In the genomic region with DNA sequence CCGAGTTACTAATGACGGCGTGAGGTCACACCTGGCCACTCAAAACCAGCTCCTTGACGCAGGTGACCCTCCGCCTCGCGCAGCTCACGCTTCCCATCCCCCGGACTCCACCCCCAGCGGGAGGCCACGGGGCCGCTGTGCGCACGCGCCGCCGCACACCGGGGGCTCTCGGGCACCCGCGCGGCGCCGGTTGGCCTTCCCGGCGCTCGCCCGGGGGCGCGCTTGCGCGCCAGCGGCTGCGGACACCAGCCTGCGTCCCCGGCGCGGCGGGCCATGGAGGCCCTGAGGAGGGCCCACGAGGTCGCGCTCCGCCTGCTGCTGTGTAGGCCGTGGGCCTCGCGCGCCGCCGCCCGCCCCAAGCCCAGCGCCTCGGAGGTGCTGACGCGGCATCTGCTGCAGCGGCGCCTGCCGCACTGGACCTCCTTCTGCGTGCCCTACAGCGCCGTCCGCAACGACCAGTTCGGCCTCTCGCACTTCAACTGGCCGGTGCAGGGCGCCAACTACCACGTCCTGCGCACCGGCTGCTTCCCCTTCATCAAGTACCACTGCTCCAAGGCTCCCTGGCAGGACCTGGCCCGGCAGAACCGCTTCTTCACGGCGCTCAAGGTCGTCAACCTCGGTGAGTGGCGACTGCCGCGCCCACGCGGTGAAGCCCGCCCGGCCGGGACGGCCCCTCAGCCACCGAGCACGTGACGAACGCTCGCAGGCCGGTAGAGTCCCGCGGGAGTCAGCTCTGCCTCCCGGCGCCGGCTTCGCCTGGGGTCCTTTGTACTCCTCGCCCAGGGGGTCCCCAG, we compare ENCODE assay signal across 8 cellular contexts. TPM values are rescaled to one million over a fixed set of nuclear protein-coding genes. Genes with fewer than 3 reads are reported as not detected.
DNase-seq lines count a peak whose midpoint lies in the region; ATAC-seq and TF ChIP-seq lines count a peak whose summit lies in the region.

A gene (plus strand): TSS at position 156 of the 794 bp plus-strand sequence. CDS start 118 bp downstream, at position 274.

- H3K4me3 ChIP-seq in GM12875 (ENCODE audit: low read depth, low read length) (peak within 1 kb of the TSS; percentile 96), adipocyte (ENCODE audit: low read length) (peak within 1 kb of the TSS; percentile 89), heart right ventricle (peak within 1 kb of the TSS; percentile 55 to 82 (median 76)), upper lobe of left lung (peak within 1 kb of the TSS; percentile 73 to 95 (median 86))

- ATAC-seq in HG02571 (IDR thresholded peaks at IDR 0.05; ENCODE audit: unreplicated experiment) (peak; percentile 66), heart right ventricle (peak; percentile 90 to 95 (median 92)), upper lobe of left lung (ENCODE audit: low FRiP score in 2 of 2) (peak; percentile 93 to 94)

- H3K27me3 ChIP-seq in adipocyte (replicated peaks; ENCODE audit: control insufficient read depth, insufficient read depth, low read length) (no peaks in the 10 kb centered on the region), heart right ventricle (no peaks in the 10 kb centered on the region), upper lobe of left lung (no peaks in the 10 kb centered on the region)

- no peak for TF ChIP-seq EP300 in upper lobe of left lung (IDR thresholded peaks at IDR 0.05)

- TF ChIP-seq CTCF in GM12875 (IDR thresholded peaks at IDR 0.05; ENCODE audit: borderline replicate concordance, insufficient read depth, low read depth, low read length): peak; percentile 13; the same call in 1 of the 2 replicates
- TF ChIP-seq CTCF in heart right ventricle (IDR thresholded peaks at IDR 0.05): peak in 3 of 9 donors; percentile 6 to 25 (median 21)
- TF ChIP-seq CTCF in upper lobe of left lung (IDR thresholded peaks at IDR 0.05): peak in 3 of 6 experiments; percentile 9 to 40 (median 16)

- H3K4me1 ChIP-seq in adipocyte (ENCODE audit: control insufficient read depth, insufficient read depth, low read length) (peaks cover 34% of the 10 kb centered on the region), heart right ventricle (peaks cover 0 to 40% (median 29%) of the 10 kb centered on the region in 9 donors), upper lobe of left lung (peaks cover 9 to 28% (median 12%) of the 10 kb centered on the region in 4 donors)

- DNase-seq in NAMALWA (ENCODE audit: low spot score): peak; percentile 84
- peak; percentile 73 to 81 for DNase-seq in SW 1271 (lab: John Stamatoyannopoulos, UW)
- DNase-seq in adipocyte (ENCODE audit: low read depth): peak; percentile 92
- DNase-seq in heart right ventricle: peak; percentile 82 to 89
- peak; percentile 94 for DNase-seq in posterior vena cava (ENCODE audit: low spot score)
- peak; percentile 91 to 97 for DNase-seq in upper lobe of left lung

- intact Hi-C loops in heart right ventricle (cut with DNase I): loop anchor here in 4 of 10 donors (1.0 to 10.0 kb wide), 4 partner anchors 21 to 316 kb away; a partner anchor contains a TSS
- intact Hi-C loops in posterior vena cava (cut with DNase I): no loop called here

- WGBS in heart right ventricle, 2 donors: 1% methylated on average over 92 to 97 of the region's 97 CpGs
- WGBS in upper lobe of left lung, 2 donors: 1% methylated on average over 17 to 50 of the region's 97 CpGs

- peaks cover 19% of the 10 kb centered on the region for H3K36me3 ChIP-seq in adipocyte (ENCODE audit: control insufficient read depth, insufficient read depth, low read length, severe bottlenecking)
- peaks cover 0 to 19% (median 0%) of the 10 kb centered on the region in 9 donors for H3K36me3 ChIP-seq in heart right ventricle
- H3K36me3 ChIP-seq in upper lobe of left lung: no peaks in the 10 kb centered on the region

- peak within 1 kb of the TSS; percentile 92 to 99 (median 97) for H3K27ac ChIP-seq in heart right ventricle
- H3K27ac ChIP-seq in upper lobe of left lung: peak within 1 kb of the TSS; percentile 91 to 97 (median 94)

- H3K9me3 ChIP-seq in adipocyte (ENCODE audit: control insufficient read depth, low read length) (no peaks in the 10 kb centered on the region), heart right ventricle (no peaks in the 10 kb centered on the region), upper lobe of left lung (no peaks in the 10 kb centered on the region)

- peak in 3 of 4 donors; percentile 81 to 90 (median 84) for TF ChIP-seq POLR2A in upper lobe of left lung (IDR thresholded peaks at IDR 0.05)

- peak within 1 kb of the TSS; percentile 100 for H3K9ac ChIP-seq in adipocyte (ENCODE audit: low read length)

RNA-seq across cellular contexts. Expression of the gene that starts here (rescaled TPM):
- total RNA-seq in heart right ventricle (10 to 100 TPM in 7 of 10 donors, 1 to 10 TPM in 3; 6.9 to 15.0 (median 11.9) TPM), posterior vena cava (1 to 10 TPM; 5.2 TPM), upper lobe of left lung (10 to 100 TPM in 1 of 6 donors, 1 to 10 TPM in 5; 2.7 to 10.8 (median 6.7) TPM)
- 1 to 10 TPM; 2.7 to 5.3 TPM for polyA plus RNA-seq in heart right ventricle

Comparison
In these comparisons a context has a peak if more than half of its experiments do, and no peak if none do; other contexts are left out.
1. Peak in every context shown above with its lines: DNase-seq, ATAC-seq, H3K4me3 ChIP-seq and H3K27ac ChIP-seq.